In genomic region chr22:50308986-50309600, GRCh38 we compare ENCODE assay signal across 8 cellular contexts. TPM values are rescaled to one million over a fixed set of nuclear protein-coding genes. Genes with fewer than 3 reads are reported as not detected.
DNase-seq lines count a peak whose midpoint lies in the region; ATAC-seq and TF ChIP-seq lines count a peak whose summit lies in the region.

No MANE protein-coding gene starts in this region.

- H3F3A ChIP-seq in Loucy (ENCODE audit: low read depth), result 0 out of 2 replicates have a peak, but pooled peaks cover 5% of the 10 kb centered on the region

- H2BK12ac ChIP-seq in neuronal stem cell (ENCODE audit: low read length), result peak overlapping the region; percentile 94

- peak overlapping the region; percentile 91 for H3K23ac ChIP-seq in neuronal stem cell (ENCODE audit: low read depth, low read length, poor library complexity)

- H3K4me1 ChIP-seq in ACC112 (ENCODE audit: control insufficient read depth, insufficient read depth, low read length, unreplicated experiment) (peaks cover 24% of the 10 kb centered on the region), Loucy (ENCODE audit: insufficient read depth, low read length, poor library complexity, severe bottlenecking) (peaks cover 67% of the 10 kb centered on the region), ectodermal cell (ENCODE audit: control insufficient read depth, insufficient read depth, low read length) (peaks cover 32% of the 10 kb centered on the region), neuronal stem cell (ENCODE audit: control insufficient read depth in 2 of 2, insufficient read depth in 1 of 2, low read depth in 1 of 2, low read length in 2 of 2) (peaks cover 38 to 41% of the 10 kb centered on the region in 2 donors)

- H2BK120ac ChIP-seq in neuronal stem cell (ENCODE audit: low read depth, low read length), result peak overlapping the region; percentile 81

- H3K4me2 ChIP-seq in Loucy (ENCODE audit: low read depth, low read length, poor library complexity, severe bottlenecking), result peak overlapping the region; percentile 67
- H3K4me2 ChIP-seq in neuronal stem cell (ENCODE audit: insufficient read depth, low read length, poor library complexity, severe bottlenecking), result no peak overlapping the region

- no peak overlapping the region for H3K4ac ChIP-seq in neuronal stem cell (ENCODE audit: low read length)

- H3K14ac ChIP-seq in neuronal stem cell (ENCODE audit: low read length), result peak overlapping the region; percentile 71

- no peak overlapping the region for H4K8ac ChIP-seq in neuronal stem cell (ENCODE audit: low read depth, low read length)

- no peak overlapping the region for H4K91ac ChIP-seq in neuronal stem cell (ENCODE audit: low read depth, low read length, poor library complexity)

- H2BK15ac ChIP-seq in neuronal stem cell (ENCODE audit: low read length), result peak overlapping the region; percentile 100

- H3K27me3 ChIP-seq in ACC112 (ENCODE audit: insufficient read depth, low read length), result no peaks in the 10 kb centered on the region
- H3K27me3 ChIP-seq in Loucy (ENCODE audit: insufficient read depth, low read length, poor library complexity, severe bottlenecking), result no peaks in the 10 kb centered on the region
- H3K27me3 ChIP-seq in ectodermal cell (ENCODE audit: control insufficient read depth, insufficient read depth, low read length, poor library complexity, severe bottlenecking), result no peaks in the 10 kb centered on the region
- H3K27me3 ChIP-seq in neuronal stem cell (ENCODE audit: control insufficient read depth in 3 of 3, insufficient read depth in 3 of 3, low read depth in 1 of 3, low read length in 3 of 3), result no peaks in the 10 kb centered on the region

- no peaks in the 10 kb centered on the region for H3K9me2 ChIP-seq in Loucy (replicated peaks; ENCODE audit: low read depth, low read length)

- peak overlapping the region; percentile 100 for H2AK5ac ChIP-seq in neuronal stem cell (ENCODE audit: low read depth, low read length)

- DNase-seq in neuronal stem cell (ENCODE audit: low spot score) (no peak), SKM-1 (lab: John Stamatoyannopoulos, UW; ENCODE audit: unreplicated experiment) (no peak)

- H3K27ac ChIP-seq in ACC112 (ENCODE audit: low read depth, low read length) (peak overlapping the region; percentile 12; the same call in 1 of the 2 replicates), ectodermal cell (ENCODE audit: insufficient read depth, low read depth, low read length, poor library complexity, severe bottlenecking) (peak overlapping the region; percentile 77), neuronal stem cell (replicated peaks; ENCODE audit: low read length) (peak overlapping the region; percentile 81)

- H3K79me2 ChIP-seq in ACC112 (ENCODE audit: control insufficient read depth, insufficient read depth, low read length, unreplicated experiment), result peaks cover 13% of the 10 kb centered on the region
- peaks cover 28% of the 10 kb centered on the region for H3K79me2 ChIP-seq in Loucy (ENCODE audit: insufficient read depth, low read length)

- H3K18ac ChIP-seq in neuronal stem cell (ENCODE audit: low read length), result peak overlapping the region; percentile 95

- H3K9ac ChIP-seq in Loucy (ENCODE audit: low read depth, low read length, poor library complexity, severe bottlenecking) (peak overlapping the region; percentile 34), neuronal stem cell (ENCODE audit: low read depth, low read length, poor library complexity) (no peak overlapping the region)

- no peak for TF ChIP-seq CTCF in Loucy (conservative IDR thresholded peaks at IDR 0.05; ENCODE audit: low read length)

- H2AFZ ChIP-seq in ACC112 (ENCODE audit: low read length, unreplicated experiment) (no peak overlapping the region), Loucy (ENCODE audit: low read length) (no peak overlapping the region), neuronal stem cell (ENCODE audit: low read length) (peak overlapping the region; percentile 28)

- peaks cover 19% of the 10 kb centered on the region for H3K79me1 ChIP-seq in neuronal stem cell (ENCODE audit: low read depth, low read length)

- H3K9me3 ChIP-seq in Loucy (ENCODE audit: insufficient read depth, low read depth, low read length) (no peaks in the 10 kb centered on the region), ectodermal cell (ENCODE audit: control insufficient read depth, low read length) (no peaks in the 10 kb centered on the region), neuronal stem cell (replicated peaks in 1 of 2; ENCODE audit: control insufficient read depth in 2 of 2, insufficient read depth in 1 of 2, low read depth in 1 of 2, low read length in 2 of 2) (no peaks in the 10 kb centered on the region)

- ATAC-seq in HG03521 (IDR thresholded peaks at IDR 0.05; ENCODE audit: unreplicated experiment) (no peak), GM18519 (IDR thresholded peaks at IDR 0.05; ENCODE audit: low FRiP score, unreplicated experiment) (no peak), HG03442 (IDR thresholded peaks at IDR 0.05; ENCODE audit: unreplicated experiment) (no peak)

- H3K4me3 ChIP-seq in ACC112 (ENCODE audit: low read depth, low read length) (no peak overlapping the region), Loucy (ENCODE audit: low read length, poor library complexity, severe bottlenecking) (peak overlapping the region; percentile 31), ectodermal cell (ENCODE audit: insufficient read depth, low read depth, low read length) (no peak overlapping the region), neuronal stem cell (ENCODE audit: low read length in 2 of 2) (no peak overlapping the region)

- peak overlapping the region; percentile 70 for H2BK5ac ChIP-seq in neuronal stem cell (ENCODE audit: low read length)

- H3K36me3 ChIP-seq in ACC112 (ENCODE audit: insufficient read depth, low read length), result no peaks in the 10 kb centered on the region
- H3K36me3 ChIP-seq in Loucy (ENCODE audit: insufficient read depth, low read length), result no peaks in the 10 kb centered on the region
- H3K36me3 ChIP-seq in ectodermal cell (ENCODE audit: control insufficient read depth, insufficient read depth, low read length), result no peaks in the 10 kb centered on the region
- H3K36me3 ChIP-seq in neuronal stem cell (replicated peaks in 1 of 2; ENCODE audit: control insufficient read depth in 2 of 2, insufficient read depth in 2 of 2, low read length in 2 of 2), result peaks cover 4 to 19% of the 10 kb centered on the region in 2 donors

- 81 to 85% methylated on average over 9 of the region's 9 CpGs for WGBS in ectodermal cell, 2 experiments
- no CpG with 5 or more reads among the region's 9 CpGs for WGBS in neuronal stem cell (ENCODE audit: extremely low coverage in 2 of 2, insufficient read length in 2 of 2, insufficient replicate concordance in 1 of 2), 2 donors

- peaks cover 7% of the 10 kb centered on the region for H4K20me1 ChIP-seq in Loucy (ENCODE audit: insufficient read depth, low read length, poor library complexity, severe bottlenecking)

RNA-seq across cellular contexts. Expression of gene PLXNB2, which starts 1.6 kb away (rescaled TPM):
- polyA plus RNA-seq in ectodermal cell (2013, experiment 1 of 4), result 127 TPM
- 139 TPM for polyA plus RNA-seq in ectodermal cell (2013, experiment 2 of 4)
- polyA plus RNA-seq in ectodermal cell (2013, experiment 3 of 4), result 102 TPM
- polyA plus RNA-seq in ectodermal cell (2013, experiment 4 of 4), result 101 TPM
- 71.0 TPM for polyA plus RNA-seq in neuronal stem cell (2013, experiment 1 of 2)
- 69.8 TPM for polyA plus RNA-seq in neuronal stem cell (2013, experiment 2 of 2)

RNA-seq across cellular contexts. Expression of gene DENND6B, which starts 17.7 kb away (rescaled TPM):
- 15.7 TPM for polyA plus RNA-seq in ectodermal cell (2013, experiment 1 of 4)
- 16.1 TPM for polyA plus RNA-seq in ectodermal cell (2013, experiment 2 of 4)
- polyA plus RNA-seq in ectodermal cell (2013, experiment 3 of 4), result 13.9 TPM
- polyA plus RNA-seq in ectodermal cell (2013, experiment 4 of 4), result 14.5 TPM
- polyA plus RNA-seq in neuronal stem cell (2013, experiment 1 of 2), result 12.7 TPM
- polyA plus RNA-seq in neuronal stem cell (2013, experiment 2 of 2), result 11.7 TPM

RNA-seq across cellular contexts. Expression of gene PPP6R2, which starts 34.0 kb away (rescaled TPM):
- polyA plus RNA-seq in ectodermal cell (2013, experiment 1 of 4), result 53.1 TPM
- polyA plus RNA-seq in ectodermal cell (2013, experiment 2 of 4), result 55.9 TPM
- 44.8 TPM for polyA plus RNA-seq in ectodermal cell (2013, experiment 3 of 4)
- 48.2 TPM for polyA plus RNA-seq in ectodermal cell (2013, experiment 4 of 4)
- polyA plus RNA-seq in neuronal stem cell (2013, experiment 1 of 2), result 26.8 TPM
- 24.9 TPM for polyA plus RNA-seq in neuronal stem cell (2013, experiment 2 of 2)

RNA-seq across cellular contexts. Expression of gene MAPK11, which starts 38.9 kb away (rescaled TPM):
- polyA plus RNA-seq in ectodermal cell (2013, experiment 1 of 4), result 2.2 TPM
- 2.1 TPM for polyA plus RNA-seq in ectodermal cell (2013, experiment 2 of 4)
- polyA plus RNA-seq in ectodermal cell (2013, experiment 3 of 4), result 2.6 TPM
- polyA plus RNA-seq in ectodermal cell (2013, experiment 4 of 4), result 3.1 TPM
- 4.0 TPM for polyA plus RNA-seq in neuronal stem cell (2013, experiment 1 of 2)
- polyA plus RNA-seq in neuronal stem cell (2013, experiment 2 of 2), result 3.6 TPM

RNA-seq across cellular contexts. Expression of gene MAPK12, which starts 47.6 kb away (rescaled TPM):
- polyA plus RNA-seq in ectodermal cell (2013, experiment 1 of 4), result 27.0 TPM
- polyA plus RNA-seq in ectodermal cell (2013, experiment 2 of 4), result 28.0 TPM
- 22.2 TPM for polyA plus RNA-seq in ectodermal cell (2013, experiment 3 of 4)
- 21.6 TPM for polyA plus RNA-seq in ectodermal cell (2013, experiment 4 of 4)
- 28.8 TPM for polyA plus RNA-seq in neuronal stem cell (2013, experiment 1 of 2)
- polyA plus RNA-seq in neuronal stem cell (2013, experiment 2 of 2), result 28.1 TPM

Comparison
In these comparisons a context has a peak if more than half of its experiments do, and no peak if none do; other contexts are left out.
1. H3K27ac ChIP-seq: peak in every context shown above with its lines; median percentile 81 in neuronal stem cell; 77 in ectodermal cell; 12 in ACC112.